Comparison of ENCODE assay signal across 25 cellular contexts in genomic region chr3:792651-793050, GRCh38.
"Had no signal": no experiment of that assay in that cellular context is flagged by ENCODE, and none has a peak within 500 bp of the region (broad histone marks: within the 10 kb centered on the region; RNA-seq: fewer than 3 reads in every experiment).

No MANE protein-coding gene starts in this region.

- H3K36me3 ChIP-seq: sigmoid colon, stomach had no signal

- H2AFZ ChIP-seq: hepatocyte, parathyroid adenoma had no signal

- H3K9me3 Mint-ChIP-seq: endodermal cell had no signal

- H3K27me3 ChIP-seq: hepatocyte, sigmoid colon, stomach had no signal

- H3K27ac Mint-ChIP-seq: endodermal cell; natural killer cell treated with Interleukin-12 subunit alpha and Interleukin-12 subunit beta and Interleukin-15 and Interleukin-18, amount 100 ng/mL, for 72 hours had no signal

- H3K4me1 Mint-ChIP-seq: endodermal cell had no signal

- DNase-seq: effector CD4-positive, alpha-beta T cell; endodermal cell; erythroblast; foreskin melanocyte; head of caudate nucleus; kidney; left cardiac atrium; left ventricle myocardium superior; mesenchymal stem cell; midbrain; psoas muscle; retina; sigmoid colon; stimulated activated CD4-positive, alpha-beta T cell treated with anti-CD3 and anti-CD28 coated beads, Interleukin-2, amount 100 ng/mL, for 24 hours; stimulated activated CD4-positive, alpha-beta T cell treated with anti-CD3 and anti-CD28 coated beads, Interleukin-4, amount 100 ng/mL, for 4 hours; stimulated activated naive CD4-positive, alpha-beta T cell; stomach; substantia nigra; trophoblast cell had no signal

- H3K4me3 Mint-ChIP-seq: endodermal cell; natural killer cell treated with Interleukin-12 subunit alpha and Interleukin-12 subunit beta and Interleukin-15 and Interleukin-18, amount 100 ng/mL, for 72 hours had no signal

- H3K36me3 Mint-ChIP-seq: natural killer cell treated with Interleukin-12 subunit alpha and Interleukin-12 subunit beta and Interleukin-15 and Interleukin-18, amount 100 ng/mL, for 72 hours had no signal

- H3K4me3 ChIP-seq: coronary artery, hepatocyte, lung, psoas muscle, sigmoid colon, skin epidermis, stomach had no signal

- H3K9ac ChIP-seq: parathyroid adenoma had no signal

- H3K79me2 ChIP-seq: hepatocyte, parathyroid adenoma had no signal

- H3K27ac ChIP-seq: coronary artery, hepatocyte, parathyroid adenoma, psoas muscle, sigmoid colon, skin epidermis, stomach had no signal

- H3K4me1 ChIP-seq: parathyroid adenoma, psoas muscle, sigmoid colon, stomach had no signal

- H3K9me3 ChIP-seq: psoas muscle, sigmoid colon had no signal

- H3K27me3 Mint-ChIP-seq: natural killer cell treated with Interleukin-12 subunit alpha and Interleukin-12 subunit beta and Interleukin-15 and Interleukin-18, amount 100 ng/mL, for 72 hours had no signal

- ATAC-seq: left cardiac atrium; left ventricle myocardium superior; natural killer cell treated with Interleukin-12 subunit alpha and Interleukin-12 subunit beta and Interleukin-15 and Interleukin-18, amount 100 ng/mL, for 72 hours; psoas muscle had no signal

- H3K4me2 ChIP-seq: hepatocyte had no signal
